8 cellular contexts compared by ENCODE assay signal in genomic region chr19:48630289-48631036, GRCh38. TPM values are rescaled to one million over a fixed set of nuclear protein-coding genes. Genes with fewer than 3 reads are reported as not detected.
DNase-seq lines count a peak whose midpoint lies in the region; ATAC-seq and TF ChIP-seq lines count a peak whose summit lies in the region.

No MANE protein-coding gene starts in this region.

- 58 to 87% methylated on average over 41 to 45 of the region's 48 CpGs for WGBS in body of pancreas, 2 donors
- WGBS in spleen, 5 donors, result 30 to 45% (median 38%) methylated on average over 43 to 48 of the region's 48 CpGs

- H3K4me3 ChIP-seq in body of pancreas (no peak overlapping the region), spleen (peak overlapping the region in 2 of 8 donors; percentile 17 to 38)

- ATAC-seq in body of pancreas, result no peak
- ATAC-seq in left colon, result peak; percentile 17
- ATAC-seq in HG03108 (IDR thresholded peaks at IDR 0.05; ENCODE audit: unreplicated experiment), result no peak

- H3K27ac ChIP-seq in body of pancreas (peak overlapping the region in 3 of 4 donors; percentile 16 to 64 (median 22)), spleen (peak overlapping the region; percentile 44 to 94 (median 80))

- no peaks in the 10 kb centered on the region for H3K36me3 ChIP-seq in body of pancreas (replicated peaks in 1 of 2; ENCODE audit: insufficient read depth in 1 of 2, low read depth in 2 of 2)
- H3K36me3 ChIP-seq in spleen, result peaks cover 0 to 79% (median 42%) of the 10 kb centered on the region in 6 donors

- H3K9me3 ChIP-seq in body of pancreas (no peaks in the 10 kb centered on the region), spleen (no peaks in the 10 kb centered on the region)

- peaks cover 33% of the 10 kb centered on the region for H3K4me1 ChIP-seq in body of pancreas
- peaks cover 43 to 96% (median 56%) of the 10 kb centered on the region in 6 donors for H3K4me1 ChIP-seq in spleen

- DNase-seq in HT-29 (ENCODE audit: low spot score), result peak; percentile 90
- peak in 3 of 4 donors; percentile 62 to 76 (median 65) for DNase-seq in body of pancreas
- peak; percentile 72 to 81 for DNase-seq in left colon
- DNase-seq in spleen, result peak; percentile 91
- DNase-seq in effector CD4-positive, alpha-beta T cell, result no peak
- DNase-seq in activated naive CD4-positive, alpha-beta T cell treated with Interleukin-2 at 50 U/mL for 16 hours, result no peak
- no peak for DNase-seq in NCI-H774 (lab: John Stamatoyannopoulos, UW)

- H3K27me3 ChIP-seq in body of pancreas, result no peaks in the 10 kb centered on the region
- no peaks in the 10 kb centered on the region for H3K27me3 ChIP-seq in spleen (replicated peaks in 1 of 7)

- TF ChIP-seq CTCF in body of pancreas (IDR thresholded peaks at IDR 0.05) (no peak), spleen (IDR thresholded peaks at IDR 0.05 in 8 of 11, conservative IDR thresholded peaks at IDR 0.05 in 3 of 11) (peak in 3 of 11 experiments; percentile 7 to 20 (median 14))

- TF ChIP-seq POLR2A in body of pancreas (IDR thresholded peaks at IDR 0.05) (no peak), spleen (IDR thresholded peaks at IDR 0.05) (no peak)

- intact Hi-C loops in body of pancreas (cut with DNase I), result no loop called here
- intact Hi-C loops in left colon (cut with DNase I, micrococcal nuclease), result no loop called here
- intact Hi-C loops in spleen (cut with DNase I; ENCODE audit: low total_unique reads), result no loop called here

RNA-seq across cellular contexts. Expression of gene DBP, which starts 6.7 kb away (rescaled TPM):
- total RNA-seq in HT-29 (2014; rRNA removed; shearing (Covaris generic)), result 19.4 and 27.9 TPM in 2 replicates
- total RNA-seq in body of pancreas, result 1 to 10 TPM; 2.0 to 4.9 TPM
- 10 to 100 TPM in 1 of 2 donors, 1 to 10 TPM in 1; 6.9 to 14.6 TPM for total RNA-seq in left colon
- 10 to 100 TPM; 11.4 to 29.5 (median 22.5) TPM for total RNA-seq in spleen
- 10 to 100 TPM; 21.8 to 26.8 (median 24.1) TPM for polyA plus RNA-seq in spleen

RNA-seq across cellular contexts. Expression of gene SPHK2, which starts 11.2 kb away (rescaled TPM):
- total RNA-seq in HT-29 (2014; rRNA removed; shearing (Covaris generic)), result 114 and 115 TPM in 2 replicates
- total RNA-seq in body of pancreas (10 to 100 TPM in 1 of 2 donors, 1 to 10 TPM in 1; 8.3 to 37.6 TPM), left colon (10 to 100 TPM; 45.1 to 51.0 TPM), spleen (10 to 100 TPM; 12.4 to 26.5 (median 23.5) TPM)
- polyA plus RNA-seq in spleen, result 10 to 100 TPM in 1 of 3 donors, 1 to 10 TPM in 2; 7.9 to 20.8 (median 9.7) TPM

RNA-seq across cellular contexts. Expression of gene RPL18, which starts 11.5 kb away (rescaled TPM):
- 6,271 and 6,382 TPM in 2 replicates for total RNA-seq in HT-29 (2014; rRNA removed; shearing (Covaris generic))
- total RNA-seq in body of pancreas (1,000 to 10,000 TPM; 2,402 to 3,112 TPM), left colon (1,000 to 10,000 TPM; 1,328 to 1,333 TPM), spleen (1,000 to 10,000 TPM; 1,136 to 2,739 (median 1,465) TPM)
- polyA plus RNA-seq in spleen, result 1,000 to 10,000 TPM; 3,728 to 5,575 (median 5,277) TPM

RNA-seq across cellular contexts. Expression of gene CA11, which starts 15.5 kb away (rescaled TPM):
- 1.4 and 4.7 TPM in 2 replicates for total RNA-seq in HT-29 (2014; rRNA removed; shearing (Covaris generic))
- total RNA-seq in body of pancreas (1 to 10 TPM in 1 of 2 donors, not detected in 1; 2.9 TPM), left colon (1 to 10 TPM; 1.7 to 4.2 TPM), spleen (10 to 100 TPM in 2 of 7 donors, 1 to 10 TPM in 5; 1.9 to 10.7 (median 4.4) TPM)
- polyA plus RNA-seq in spleen, result 10 to 100 TPM in 2 of 3 donors, 1 to 10 TPM in 1; 9.7 to 14.5 (median 10.5) TPM

RNA-seq across cellular contexts. Expression of gene FAM83E, which starts 15.6 kb away (rescaled TPM):
- 15.9 and 18.5 TPM in 2 replicates for total RNA-seq in HT-29 (2014; rRNA removed; shearing (Covaris generic))
- total RNA-seq in body of pancreas (1 to 10 TPM in 1 of 2 donors, under 1 TPM in 1; 0.33 to 4.2 TPM), left colon (100 to 1,000 TPM; 180 to 247 TPM), spleen (1 to 10 TPM in 1 of 7 donors, under 1 TPM in 1, not detected in 5; 0.46 to 2.0 TPM)
- polyA plus RNA-seq in spleen, result under 1 TPM; 0.04 to 0.67 (median 0.20) TPM

Comparison
In these comparisons a context has a peak if more than half of its experiments do, and no peak if none do; other contexts are left out.
1. DNase-seq: peak in HT-29 (single experiment), body of pancreas (3 of 4), left colon (2 of 2) and spleen (single experiment); none in effector CD4-positive, alpha-beta T cell (single experiment), activated naive CD4-positive, alpha-beta T cell treated with Interleukin-2 at 50 U/mL for 16 hours (single experiment) and NCI-H774 (single experiment).